In the genomic region with DNA sequence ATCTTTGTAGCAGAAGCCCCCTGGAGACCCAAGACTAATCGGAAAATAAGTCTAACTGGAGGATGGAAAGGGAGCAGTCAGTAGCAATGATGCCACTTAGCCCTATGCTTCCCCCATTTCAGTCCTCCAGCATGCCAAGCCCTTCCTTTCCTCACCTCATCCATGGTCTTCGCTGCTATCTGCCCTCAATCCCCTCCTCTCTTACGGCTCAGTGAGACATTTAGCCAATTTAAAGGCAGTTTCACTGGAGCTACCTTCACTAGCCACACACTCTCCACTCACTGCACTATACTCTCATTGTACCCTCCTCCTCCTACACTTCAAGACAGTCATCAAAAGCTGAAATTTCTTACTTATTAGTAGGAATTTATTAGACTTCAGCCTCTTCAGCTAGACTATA, we compare ENCODE assay signal across 26 cellular contexts.
"Had no signal": no experiment of that assay in that cellular context is flagged by ENCODE, and none has a peak within 500 bp of the region (broad histone marks: within the 10 kb centered on the region; RNA-seq: fewer than 3 reads in every experiment).

No MANE protein-coding gene starts in this region.

- H3K36me3 ChIP-seq: Peyer's patch had no signal

- H3K9me3 Mint-ChIP-seq: activated B cell treated with CpG ODN at 0.5 μM for 24 hours; activated CD4-positive, alpha-beta T cell treated with anti-CD3 and anti-CD28 coated beads, Interleukin-2, amount 10 ng/mL, durations not matched to agents 24 days and 14 days; activated naive CD4-positive, alpha-beta T cell treated with anti-CD3 and anti-CD28 coated beads, Interleukin-2, amount 10 ng/mL, durations not matched to agents 7 days and 5 days had no signal

- H3K4me1 Mint-ChIP-seq: activated B cell treated with CpG ODN at 0.5 μM for 24 hours; activated CD4-positive, alpha-beta T cell treated with anti-CD3 and anti-CD28 coated beads, Interleukin-2, amount 10 ng/mL, durations not matched to agents 24 days and 14 days; activated naive CD4-positive, alpha-beta T cell treated with anti-CD3 and anti-CD28 coated beads, Interleukin-2, amount 10 ng/mL, durations not matched to agents 7 days and 5 days; activated naive CD8-positive, alpha-beta T cell treated with anti-CD3 and anti-CD28 coated beads for 36 hours; activated T-helper 17 cell treated with anti-CD3 and anti-CD28 coated beads, Interleukin-2, amount 50 U/mL, for 72 hours; T-helper 17 cell had no signal

- H3K27me3 ChIP-seq: Peyer's patch had no signal

- H3K4me3 ChIP-seq: Peyer's patch had no signal

- H3K27me3 Mint-ChIP-seq: activated B cell treated with CpG ODN at 0.5 μM for 24 hours; activated CD4-positive, alpha-beta T cell treated with anti-CD3 and anti-CD28 coated beads, Interleukin-2, amount 10 ng/mL, durations not matched to agents 24 days and 14 days; activated naive CD4-positive, alpha-beta T cell treated with anti-CD3 and anti-CD28 coated beads, Interleukin-2, amount 10 ng/mL, durations not matched to agents 7 days and 5 days; activated naive CD8-positive, alpha-beta T cell treated with anti-CD3 and anti-CD28 coated beads for 36 hours; T-helper 17 cell had no signal

- H3K36me3 Mint-ChIP-seq: activated naive CD4-positive, alpha-beta T cell treated with anti-CD3 and anti-CD28 coated beads, Interleukin-2, amount 10 ng/mL, durations not matched to agents 7 days and 5 days; activated naive CD8-positive, alpha-beta T cell treated with anti-CD3 and anti-CD28 coated beads for 36 hours had no signal

- H3K9me3 ChIP-seq: Peyer's patch had no signal

- ATAC-seq: activated T-helper 17 cell treated with anti-CD3 and anti-CD28 coated beads, Interleukin-2, amount 50 U/mL, for 72 hours; T-helper 17 cell had no signal

- DNase-seq: activated B cell treated with CpG ODN at 0.5 μM for 24 hours; activated CD4-positive, alpha-beta T cell treated with anti-CD3 and anti-CD28 coated beads for 1 hour; activated CD4-positive, alpha-beta T cell treated with anti-CD3 and anti-CD28 coated beads, Interleukin-2, amount 10 ng/mL, durations not matched to agents 24 days and 14 days; activated CD4-positive, alpha-beta T cell treated with anti-CD3 and anti-CD28 coated beads, Interleukin-2, amount 50 U/mL, for 48 hours; activated CD8-positive, alpha-beta memory T cell treated with anti-CD3 and anti-CD28 coated beads for 24 hours; activated gamma-delta T cell treated with Interleukin-2 at 50 U/mL for 16 hours; activated naive CD4-positive, alpha-beta T cell treated with anti-CD3 and anti-CD28 coated beads, Interleukin-2, amount 10 ng/mL, durations not matched to agents 7 days and 5 days; activated naive CD8-positive, alpha-beta T cell treated with anti-CD3 and anti-CD28 coated beads for 36 hours; activated T-cell treated with anti-CD3 and anti-CD28 coated beads, Interleukin-2, amount 50 U/mL, for 48 hours; anterior cingulate cortex; cerebellar nuclear complex; Karpas-422; MM.1S; NCI-H1105; NCI-H1436 treated with DMSO at 0.1 percent for 48 hours; NCI-H187; NCI-H2081; NCI-H510A treated with DMSO at 0.1 percent for 48 hours; NCI-H69; NK-92 treated with Interleukin-12 subunit alpha and Interleukin-12 subunit beta, amount 100 ng/mL, for 24 hours; OCI-M1; Peyer's patch; SIG-M5; T-helper 17 cell; T-helper 9 cell had no signal

- H3K4me3 Mint-ChIP-seq: activated B cell treated with CpG ODN at 0.5 μM for 24 hours; activated CD4-positive, alpha-beta T cell treated with anti-CD3 and anti-CD28 coated beads, Interleukin-2, amount 10 ng/mL, durations not matched to agents 24 days and 14 days; activated naive CD4-positive, alpha-beta T cell treated with anti-CD3 and anti-CD28 coated beads, Interleukin-2, amount 10 ng/mL, durations not matched to agents 7 days and 5 days; activated naive CD8-positive, alpha-beta T cell treated with anti-CD3 and anti-CD28 coated beads for 36 hours; activated T-helper 17 cell treated with anti-CD3 and anti-CD28 coated beads, Interleukin-2, amount 50 U/mL, for 72 hours; T-helper 17 cell had no signal

- H3K27ac Mint-ChIP-seq: activated B cell treated with CpG ODN at 0.5 μM for 24 hours; activated CD4-positive, alpha-beta T cell treated with anti-CD3 and anti-CD28 coated beads, Interleukin-2, amount 10 ng/mL, durations not matched to agents 24 days and 14 days; activated naive CD4-positive, alpha-beta T cell treated with anti-CD3 and anti-CD28 coated beads, Interleukin-2, amount 10 ng/mL, durations not matched to agents 7 days and 5 days; activated naive CD8-positive, alpha-beta T cell treated with anti-CD3 and anti-CD28 coated beads for 36 hours; activated T-helper 17 cell treated with anti-CD3 and anti-CD28 coated beads, Interleukin-2, amount 50 U/mL, for 72 hours; T-helper 17 cell had no signal
